In genomic region chr5:179795049-179795862, GRCh38 we compare ENCODE assay signal across 2 cellular contexts.
TF ChIP-seq lines count a peak whose summit lies in the region.

No MANE protein-coding gene starts in this region.

TF ChIP-seq in A549, 52 proteins besides CTCF, POLR2A, EP300 and RAD21:
- TF ChIP-seq MAZ (IDR thresholded peaks at IDR 0.05; ENCODE audit: borderline replicate concordance, low read depth, low read length) (no peak), TP53 (CRISPR knock-in tag; IDR thresholded peaks at IDR 0.05) (no peak), RCOR1 (IDR thresholded peaks at IDR 0.05; ENCODE audit: low read depth, low read length) (no peak), HOXB13 (CRISPR knock-in tag; IDR thresholded peaks at IDR 0.05; ENCODE audit: low read depth) (no peak), FOSL2 (IDR thresholded peaks at IDR 0.05) (no peak), FOSL2 (CRISPR knock-in tag; IDR thresholded peaks at IDR 0.05) (no peak), SREBF2 (IDR thresholded peaks at IDR 0.05) (no peak), CHD2 (IDR thresholded peaks at IDR 0.05; ENCODE audit: low read length, partially characterized antibody) (no peak), ZC3H11A (IDR thresholded peaks at IDR 0.05) (no peak), SMC3 (IDR thresholded peaks at IDR 0.05) (no peak), MYC (IDR thresholded peaks at IDR 0.05; ENCODE audit: borderline replicate concordance, low read length) (no peak), JUN (IDR thresholded peaks at IDR 0.05) (no peak), EHF (CRISPR knock-in tag; IDR thresholded peaks at IDR 0.05) (no peak), TFCP2L1 (CRISPR knock-in tag; IDR thresholded peaks at IDR 0.05) (no peak), ZFP36 (IDR thresholded peaks at IDR 0.05; ENCODE audit: borderline replicate concordance, partially characterized antibody) (no peak), PHF8 (IDR thresholded peaks at IDR 0.05; ENCODE audit: borderline replicate concordance, low read depth) (no peak)
- TF ChIP-seq, protein P1, sequence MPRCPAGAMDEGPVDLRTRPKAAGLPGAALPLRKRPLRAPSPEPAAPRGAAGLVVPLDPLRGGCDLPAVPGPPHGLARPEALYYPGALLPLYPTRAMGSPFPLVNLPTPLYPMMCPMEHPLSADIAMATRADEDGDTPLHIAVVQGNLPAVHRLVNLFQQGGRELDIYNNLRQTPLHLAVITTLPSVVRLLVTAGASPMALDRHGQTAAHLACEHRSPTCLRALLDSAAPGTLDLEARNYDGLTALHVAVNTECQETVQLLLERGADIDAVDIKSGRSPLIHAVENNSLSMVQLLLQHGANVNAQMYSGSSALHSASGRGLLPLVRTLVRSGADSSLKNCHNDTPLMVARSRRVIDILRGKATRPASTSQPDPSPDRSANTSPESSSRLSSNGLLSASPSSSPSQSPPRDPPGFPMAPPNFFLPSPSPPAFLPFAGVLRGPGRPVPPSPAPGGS (IDR thresholded peaks at IDR 0.05): no peak
- TF ChIP-seq, protein P2, sequence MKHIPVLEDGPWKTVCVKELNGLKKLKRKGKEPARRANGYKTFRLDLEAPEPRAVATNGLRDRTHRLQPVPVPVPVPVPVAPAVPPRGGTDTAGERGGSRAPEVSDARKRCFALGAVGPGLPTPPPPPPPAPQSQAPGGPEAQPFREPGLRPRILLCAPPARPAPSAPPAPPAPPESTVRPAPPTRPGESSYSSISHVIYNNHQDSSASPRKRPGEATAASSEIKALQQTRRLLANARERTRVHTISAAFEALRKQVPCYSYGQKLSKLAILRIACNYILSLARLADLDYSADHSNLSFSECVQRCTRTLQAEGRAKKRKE (CRISPR knock-in tag; IDR thresholded peaks at IDR 0.05; ENCODE audit: low read depth): no peak
- TF ChIP-seq, protein P3, sequence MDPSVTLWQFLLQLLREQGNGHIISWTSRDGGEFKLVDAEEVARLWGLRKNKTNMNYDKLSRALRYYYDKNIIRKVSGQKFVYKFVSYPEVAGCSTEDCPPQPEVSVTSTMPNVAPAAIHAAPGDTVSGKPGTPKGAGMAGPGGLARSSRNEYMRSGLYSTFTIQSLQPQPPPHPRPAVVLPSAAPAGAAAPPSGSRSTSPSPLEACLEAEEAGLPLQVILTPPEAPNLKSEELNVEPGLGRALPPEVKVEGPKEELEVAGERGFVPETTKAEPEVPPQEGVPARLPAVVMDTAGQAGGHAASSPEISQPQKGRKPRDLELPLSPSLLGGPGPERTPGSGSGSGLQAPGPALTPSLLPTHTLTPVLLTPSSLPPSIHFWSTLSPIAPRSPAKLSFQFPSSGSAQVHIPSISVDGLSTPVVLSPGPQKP (IDR thresholded peaks at IDR 0.05; ENCODE audit: low read depth, low read length): no peak
- TF ChIP-seq, protein P4, sequence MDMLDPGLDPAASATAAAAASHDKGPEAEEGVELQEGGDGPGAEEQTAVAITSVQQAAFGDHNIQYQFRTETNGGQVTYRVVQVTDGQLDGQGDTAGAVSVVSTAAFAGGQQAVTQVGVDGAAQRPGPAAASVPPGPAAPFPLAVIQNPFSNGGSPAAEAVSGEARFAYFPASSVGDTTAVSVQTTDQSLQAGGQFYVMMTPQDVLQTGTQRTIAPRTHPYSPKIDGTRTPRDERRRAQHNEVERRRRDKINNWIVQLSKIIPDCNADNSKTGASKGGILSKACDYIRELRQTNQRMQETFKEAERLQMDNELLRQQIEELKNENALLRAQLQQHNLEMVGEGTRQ (IDR thresholded peaks at IDR 0.05): no peak

TF ChIP-seq in HepG2, 621 proteins besides CTCF, POLR2A, EP300 and RAD21 (continues in another document):
- TF ChIP-seq ZFP36L2 (CRISPR knock-in tag; IDR thresholded peaks at IDR 0.05) (no peak), ZNF713 (CRISPR knock-in tag; IDR thresholded peaks at IDR 0.05) (no peak), ZC3H4 (CRISPR knock-in tag; IDR thresholded peaks at IDR 0.05; ENCODE audit: borderline replicate concordance) (no peak), BORCS8-MEF2B (CRISPR knock-in tag; IDR thresholded peaks at IDR 0.05) (0 out of 2 replicates have a peak, but pooled peaks have one; percentile 19), ZNF83 (CRISPR knock-in tag; IDR thresholded peaks at IDR 0.05; ENCODE audit: borderline replicate concordance) (no peak), GTF2F1 (IDR thresholded peaks at IDR 0.05; ENCODE audit: low read length) (no peak), NPAS2 (CRISPR knock-in tag; IDR thresholded peaks at IDR 0.05; ENCODE audit: borderline replicate concordance) (no peak), ZNF652 (CRISPR knock-in tag; IDR thresholded peaks at IDR 0.05; ENCODE audit: borderline replicate concordance, low read depth) (no peak), SIX4 (CRISPR knock-in tag; IDR thresholded peaks at IDR 0.05) (no peak), E2F1 (CRISPR knock-in tag; IDR thresholded peaks at IDR 0.05) (no peak), RORA (CRISPR knock-in tag; IDR thresholded peaks at IDR 0.05) (no peak), IKZF1 (IDR thresholded peaks at IDR 0.05) (no peak), ZNF468 (CRISPR knock-in tag; IDR thresholded peaks at IDR 0.05) (peak; percentile 72; the same call in 1 of the 2 replicates), ZNF510 (CRISPR knock-in tag; IDR thresholded peaks at IDR 0.05; ENCODE audit: low read depth) (no peak), ZNF883 (CRISPR knock-in tag; IDR thresholded peaks at IDR 0.05; ENCODE audit: not compliant biosample characterization) (peak; percentile 77), HNRNPL (IDR thresholded peaks at IDR 0.05; ENCODE audit: low read depth, low read length) (no peak), MED8 (CRISPR knock-in tag; IDR thresholded peaks at IDR 0.05; ENCODE audit: insufficient replicate concordance) (no peak), ZNF362 (CRISPR knock-in tag; IDR thresholded peaks at IDR 0.05; ENCODE audit: borderline replicate concordance) (no peak), MTF1 (CRISPR knock-in tag; IDR thresholded peaks at IDR 0.05) (no peak), ZNF260 (CRISPR knock-in tag; IDR thresholded peaks at IDR 0.05; ENCODE audit: borderline replicate concordance, low read depth) (no peak), RFX3 (CRISPR knock-in tag; IDR thresholded peaks at IDR 0.05) (no peak), ZNF451 (CRISPR knock-in tag; IDR thresholded peaks at IDR 0.05) (0 out of 2 replicates have a peak, but pooled peaks have one; percentile 25), KDM5A (IDR thresholded peaks at IDR 0.05; ENCODE audit: borderline replicate concordance, low read length) (no peak), DNMT3B (CRISPR knock-in tag; conservative IDR thresholded peaks at IDR 0.05) (no peak), NCOA5 (CRISPR knock-in tag; IDR thresholded peaks at IDR 0.05) (no peak), ZNF512B (CRISPR knock-in tag; IDR thresholded peaks at IDR 0.05; ENCODE audit: borderline replicate concordance) (no peak), DRAP1 (CRISPR knock-in tag; IDR thresholded peaks at IDR 0.05) (no peak), ZNF367 (CRISPR knock-in tag; IDR thresholded peaks at IDR 0.05; ENCODE audit: borderline replicate concordance) (no peak), MAFG (CRISPR knock-in tag; IDR thresholded peaks at IDR 0.05) (no peak), PRMT3 (CRISPR knock-in tag; IDR thresholded peaks at IDR 0.05; ENCODE audit: borderline replicate concordance, low read depth) (0 out of 2 replicates have a peak, but pooled peaks have one; percentile 26), NCOR1 (IDR thresholded peaks at IDR 0.05; ENCODE audit: borderline replicate concordance, low read length) (no peak), ZNF674 (CRISPR knock-in tag; IDR thresholded peaks at IDR 0.05; ENCODE audit: low read depth) (0 out of 2 replicates have a peak, but pooled peaks have one; percentile 20), ETV5 (CRISPR knock-in tag; IDR thresholded peaks at IDR 0.05; ENCODE audit: borderline replicate concordance) (no peak)
- TF ChIP-seq, protein P1 (CRISPR knock-in tag; IDR thresholded peaks at IDR 0.05): no peak
- TF ChIP-seq, protein P5, sequence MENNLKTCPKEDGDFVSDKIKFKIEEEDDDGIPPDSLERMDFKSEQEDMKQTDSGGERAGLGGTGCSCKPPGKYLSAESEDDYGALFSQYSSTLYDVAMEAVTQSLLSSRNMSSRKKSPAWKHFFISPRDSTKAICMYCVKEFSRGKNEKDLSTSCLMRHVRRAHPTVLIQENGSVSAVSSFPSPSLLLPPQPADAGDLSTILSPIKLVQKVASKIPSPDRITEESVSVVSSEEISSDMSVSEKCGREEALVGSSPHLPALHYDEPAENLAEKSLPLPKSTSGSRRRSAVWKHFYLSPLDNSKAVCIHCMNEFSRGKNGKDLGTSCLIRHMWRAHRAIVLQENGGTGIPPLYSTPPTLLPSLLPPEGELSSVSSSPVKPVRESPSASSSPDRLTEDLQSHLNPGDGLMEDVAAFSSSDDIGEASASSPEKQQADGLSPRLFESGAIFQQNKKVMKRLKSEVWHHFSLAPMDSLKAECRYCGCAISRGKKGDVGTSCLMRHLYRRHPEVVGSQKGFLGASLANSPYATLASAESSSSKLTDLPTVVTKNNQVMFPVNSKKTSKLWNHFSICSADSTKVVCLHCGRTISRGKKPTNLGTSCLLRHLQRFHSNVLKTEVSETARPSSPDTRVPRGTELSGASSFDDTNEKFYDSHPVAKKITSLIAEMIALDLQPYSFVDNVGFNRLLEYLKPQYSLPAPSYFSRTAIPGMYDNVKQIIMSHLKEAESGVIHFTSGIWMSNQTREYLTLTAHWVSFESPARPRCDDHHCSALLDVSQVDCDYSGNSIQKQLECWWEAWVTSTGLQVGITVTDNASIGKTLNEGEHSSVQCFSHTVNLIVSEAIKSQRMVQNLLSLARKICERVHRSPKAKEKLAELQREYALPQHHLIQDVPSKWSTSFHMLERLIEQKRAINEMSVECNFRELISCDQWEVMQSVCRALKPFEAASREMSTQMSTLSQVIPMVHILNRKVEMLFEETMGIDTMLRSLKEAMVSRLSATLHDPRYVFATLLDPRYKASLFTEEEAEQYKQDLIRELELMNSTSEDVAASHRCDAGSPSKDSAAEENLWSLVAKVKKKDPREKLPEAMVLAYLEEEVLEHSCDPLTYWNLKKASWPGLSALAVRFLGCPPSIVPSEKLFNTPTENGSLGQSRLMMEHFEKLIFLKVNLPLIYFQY (CRISPR knock-in tag; IDR thresholded peaks at IDR 0.05; ENCODE audit: borderline replicate concordance): no peak
- TF ChIP-seq, protein P6, sequence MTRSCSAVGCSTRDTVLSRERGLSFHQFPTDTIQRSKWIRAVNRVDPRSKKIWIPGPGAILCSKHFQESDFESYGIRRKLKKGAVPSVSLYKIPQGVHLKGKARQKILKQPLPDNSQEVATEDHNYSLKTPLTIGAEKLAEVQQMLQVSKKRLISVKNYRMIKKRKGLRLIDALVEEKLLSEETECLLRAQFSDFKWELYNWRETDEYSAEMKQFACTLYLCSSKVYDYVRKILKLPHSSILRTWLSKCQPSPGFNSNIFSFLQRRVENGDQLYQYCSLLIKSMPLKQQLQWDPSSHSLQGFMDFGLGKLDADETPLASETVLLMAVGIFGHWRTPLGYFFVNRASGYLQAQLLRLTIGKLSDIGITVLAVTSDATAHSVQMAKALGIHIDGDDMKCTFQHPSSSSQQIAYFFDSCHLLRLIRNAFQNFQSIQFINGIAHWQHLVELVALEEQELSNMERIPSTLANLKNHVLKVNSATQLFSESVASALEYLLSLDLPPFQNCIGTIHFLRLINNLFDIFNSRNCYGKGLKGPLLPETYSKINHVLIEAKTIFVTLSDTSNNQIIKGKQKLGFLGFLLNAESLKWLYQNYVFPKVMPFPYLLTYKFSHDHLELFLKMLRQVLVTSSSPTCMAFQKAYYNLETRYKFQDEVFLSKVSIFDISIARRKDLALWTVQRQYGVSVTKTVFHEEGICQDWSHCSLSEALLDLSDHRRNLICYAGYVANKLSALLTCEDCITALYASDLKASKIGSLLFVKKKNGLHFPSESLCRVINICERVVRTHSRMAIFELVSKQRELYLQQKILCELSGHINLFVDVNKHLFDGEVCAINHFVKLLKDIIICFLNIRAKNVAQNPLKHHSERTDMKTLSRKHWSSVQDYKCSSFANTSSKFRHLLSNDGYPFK (CRISPR knock-in tag; IDR thresholded peaks at IDR 0.05; ENCODE audit: borderline replicate concordance): 0 out of 2 replicates have a peak, but pooled peaks have one; percentile 21
